ENCODE assay signal across 26 cellular contexts in genomic region chr3:62277470-62277869, GRCh38.
DNase-seq lines count a peak whose midpoint lies in the region; TF ChIP-seq lines count a peak whose summit lies in the region.
"Had no signal": no experiment of that assay in that cellular context is flagged by ENCODE, and none has a peak within 500 bp of the region (broad histone marks: within the 10 kb centered on the region; RNA-seq: fewer than 3 reads in every experiment).

No MANE protein-coding gene starts in this region.

- no peaks in the 10 kb centered on the region for H3F3A ChIP-seq in SK-N-SH (replicated peaks; ENCODE audit: insufficient read depth)

- H3K4me3 ChIP-seq in SK-N-SH (ENCODE audit: low read depth in 2 of 2, low read length in 1 of 2), result no peak overlapping the region
- H3K4me3 ChIP-seq: A549, HAP-1, SJCRH30 had no signal

- peaks cover 17 to 30% of the 10 kb centered on the region in 2 experiments for H3K36me3 ChIP-seq in SK-N-SH (replicated peaks in 1 of 2; ENCODE audit: control insufficient read depth in 1 of 2, insufficient read depth in 2 of 2, low read length in 1 of 2)
- H3K36me3 ChIP-seq: HAP-1, SJCRH30 had no signal

- H3K9me3 Mint-ChIP-seq in activated T-cell treated with anti-CD3 and anti-CD28 coated beads, Interleukin-2, amount 50 U/mL, for 24 hours, result no peaks in the 10 kb centered on the region
- H3K9me3 Mint-ChIP-seq: CD8-positive, alpha-beta T cell had no signal

- no peak overlapping the region for H3K27ac Mint-ChIP-seq in activated T-cell treated with anti-CD3 and anti-CD28 coated beads, Interleukin-2, amount 50 U/mL, for 24 hours
- H3K27ac Mint-ChIP-seq: CD8-positive, alpha-beta T cell had no signal

- H3K9me2 ChIP-seq in SK-N-SH, result no peaks in the 10 kb centered on the region

- no peak overlapping the region for H3K9ac ChIP-seq in SK-N-SH

- WGBS in SK-N-SH (ENCODE audit: low lambda C conversion rate), result 50% methylated on average over 3 of the region's 3 CpGs

- H3K9me3 ChIP-seq in SK-N-SH, result no peaks in the 10 kb centered on the region
- H3K9me3 ChIP-seq: A549, Caco-2, HAP-1, SJCRH30 had no signal

- H3K27ac ChIP-seq in SK-N-SH (ENCODE audit: low read depth in 2 of 2, low read length in 1 of 2), result no peak overlapping the region
- H3K27ac ChIP-seq: A549, C4-2B, SJCRH30 had no signal

- CTCF ChIA-PET in SK-N-SH (lab: Yijun Ruan, JAX) (interaction anchor here (1.4 to 2.8 kb wide), 3 partner anchors 39 to 76 kb away, joined by 3 to 13 read pairs (median 3); no protein-coding TSS in a partner anchor), HEK293T (lab: Yijun Ruan, JAX) (no interaction called here)

- H2AFZ ChIP-seq in SK-N-SH (ENCODE audit: low read depth), result no peak overlapping the region

- peaks cover 7% of the 10 kb centered on the region for H3K27me3 Mint-ChIP-seq in activated T-cell treated with anti-CD3 and anti-CD28 coated beads, Interleukin-2, amount 50 U/mL, for 24 hours

- TF ChIP-seq CTCF in SK-N-SH (IDR thresholded peaks at IDR 0.05), result no peak

- H3K4me2 ChIP-seq in SK-N-SH, result no peak overlapping the region
- H3K4me2 ChIP-seq: A549 had no signal

- no peak for TF ChIP-seq RAD21 in SK-N-SH (IDR thresholded peaks at IDR 0.05; ENCODE audit: low read length)

- H3K4me3 Mint-ChIP-seq in activated T-cell treated with anti-CD3 and anti-CD28 coated beads, Interleukin-2, amount 50 U/mL, for 24 hours, result no peak overlapping the region
- H3K4me3 Mint-ChIP-seq: CD8-positive, alpha-beta T cell had no signal

- H4K20me1 ChIP-seq in SK-N-SH (ENCODE audit: insufficient read depth), result no peaks in the 10 kb centered on the region

- no peaks in the 10 kb centered on the region for H3K4me1 Mint-ChIP-seq in activated T-cell treated with anti-CD3 and anti-CD28 coated beads, Interleukin-2, amount 50 U/mL, for 24 hours (ENCODE audit: low read depth)

- POLR2A ChIA-PET in SK-N-SH (lab: Yijun Ruan, JAX) (no interaction called here), HEK293T (lab: Yijun Ruan, JAX) (no interaction called here)

- TF ChIP-seq EP300 in SK-N-SH (IDR thresholded peaks at IDR 0.05; ENCODE audit: borderline replicate concordance in 1 of 2, low read depth in 1 of 2, low read length in 1 of 2), result peak in 1 of 2 experiments; percentile 81; a peak in 2 of 4 replicates

- DNase-seq in NCI-H1694 (lab: John Stamatoyannopoulos, UW) (peak; percentile 79), SK-N-SH (peak; percentile 35), fibroblast of peridontal ligament (ENCODE audit: extremely low read depth) (peak; percentile 24), UCSD-AML1 (lab: John Stamatoyannopoulos, UW; ENCODE audit: unreplicated experiment) (no peak), HEK293T (ENCODE audit: extremely low spot score) (no peak)
- DNase-seq in activated T-cell treated with anti-CD3 and anti-CD28 coated beads, Interleukin-2, amount 50 U/mL, for 24 hours, result no peak
- DNase-seq in activated CD8-positive, alpha-beta memory T cell treated with anti-CD3 and anti-CD28 coated beads for 24 hours, result no peak
- DNase-seq: Caco-2; CD8-positive, alpha-beta T cell; DMS79 treated with DMSO at 0.1 percent for 48 hours; GF-D8; GOT3; KBM-7; MV-4-11; NCI-H1105; NCI-H146; NCI-H2029 treated with DMSO at 0.1 percent for 48 hours; NCI-H226; NCI-H524 treated with DMSO at 0.1 percent for 48 hours; NCI-H82; NK-92 treated with Interleukin-12 subunit alpha and Interleukin-12 subunit beta, amount 100 ng/mL, for 24 hours; PC-3; SJCRH30 had no signal

- H3K79me2 ChIP-seq in SK-N-SH (ENCODE audit: insufficient read depth), result no peaks in the 10 kb centered on the region

- no peaks in the 10 kb centered on the region for H3K36me3 Mint-ChIP-seq in activated T-cell treated with anti-CD3 and anti-CD28 coated beads, Interleukin-2, amount 50 U/mL, for 24 hours (ENCODE audit: low read depth)
- H3K36me3 Mint-ChIP-seq: CD8-positive, alpha-beta T cell had no signal

- H3K27me3 ChIP-seq in SK-N-SH (ENCODE audit: insufficient read depth), result no peaks in the 10 kb centered on the region
- H3K27me3 ChIP-seq: SJCRH30 had no signal

- peaks cover 0 to 4% of the 10 kb centered on the region in 2 experiments; a peak in 1 of 4 replicates for H3K4me1 ChIP-seq in SK-N-SH (ENCODE audit: control insufficient read depth in 1 of 2, insufficient read depth in 2 of 2, low read depth in 1 of 2, low read length in 1 of 2)
- H3K4me1 ChIP-seq: A549, Caco-2, HAP-1, SJCRH30 had no signal

TF ChIP-seq in SK-N-SH, 30 proteins besides CTCF, POLR2A, EP300 and RAD21 (continues in another document):
- TF ChIP-seq GATA2 (CRISPR knock-in tag; IDR thresholded peaks at IDR 0.05), result peak; percentile 73
- peak; percentile 44; the same call in 1 of the 2 replicates for TF ChIP-seq TCF12 (IDR thresholded peaks at IDR 0.05)
- TF ChIP-seq EZH2phosphoT487 (IDR thresholded peaks at IDR 0.05; ENCODE audit: borderline replicate concordance, low read depth), result no peak
- TF ChIP-seq GABPA (IDR thresholded peaks at IDR 0.05; ENCODE audit: low read depth), result no peak
- TF ChIP-seq NFIC (IDR thresholded peaks at IDR 0.05; ENCODE audit: borderline replicate concordance), result no peak
- TF ChIP-seq ELF1 (IDR thresholded peaks at IDR 0.05), result no peak
- no peak for TF ChIP-seq FOXM1 (IDR thresholded peaks at IDR 0.05; ENCODE audit: low read depth)
- TF ChIP-seq RCOR1 (IDR thresholded peaks at IDR 0.05; ENCODE audit: low read length), result peak; percentile 73; the same call in 1 of the 2 replicates
- TF ChIP-seq PBX3 (IDR thresholded peaks at IDR 0.05), result no peak
- no peak for TF ChIP-seq USF1 (IDR thresholded peaks at IDR 0.05; ENCODE audit: borderline replicate concordance, low read depth)

TF ChIP-seq in HEK293T, 16 proteins besides CTCF, POLR2A, EP300 and RAD21:
- no peak for TF ChIP-seq FOXM1 (IDR thresholded peaks at IDR 0.05; ENCODE audit: borderline replicate concordance)
- no peak for TF ChIP-seq SUZ12 (IDR thresholded peaks at IDR 0.05)
- no peak for TF ChIP-seq L3MBTL2 (conservative IDR thresholded peaks at IDR 0.05)
- no peak for TF ChIP-seq ZNF384 (IDR thresholded peaks at IDR 0.05)
- TF ChIP-seq SP1 (IDR thresholded peaks at IDR 0.05), result no peak
- TF ChIP-seq, protein P1, sequence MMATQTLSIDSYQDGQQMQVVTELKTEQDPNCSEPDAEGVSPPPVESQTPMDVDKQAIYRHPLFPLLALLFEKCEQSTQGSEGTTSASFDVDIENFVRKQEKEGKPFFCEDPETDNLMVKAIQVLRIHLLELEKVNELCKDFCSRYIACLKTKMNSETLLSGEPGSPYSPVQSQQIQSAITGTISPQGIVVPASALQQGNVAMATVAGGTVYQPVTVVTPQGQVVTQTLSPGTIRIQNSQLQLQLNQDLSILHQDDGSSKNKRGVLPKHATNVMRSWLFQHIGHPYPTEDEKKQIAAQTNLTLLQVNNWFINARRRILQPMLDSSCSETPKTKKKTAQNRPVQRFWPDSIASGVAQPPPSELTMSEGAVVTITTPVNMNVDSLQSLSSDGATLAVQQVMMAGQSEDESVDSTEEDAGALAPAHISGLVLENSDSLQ (IDR thresholded peaks at IDR 0.05), result no peak
- no peak for TF ChIP-seq FOXA1 (IDR thresholded peaks at IDR 0.05)
- no peak for TF ChIP-seq TARDBP (IDR thresholded peaks at IDR 0.05)
- TF ChIP-seq ELF4 (IDR thresholded peaks at IDR 0.05), result no peak
- TF ChIP-seq BHLHE40 (IDR thresholded peaks at IDR 0.05; ENCODE audit: borderline replicate concordance), result no peak
- TF ChIP-seq FOXK2 (IDR thresholded peaks at IDR 0.05), result no peak
TF ChIP-seq in HEK293T: peak in this region for 0.

Comparison
In these comparisons a context has a peak if more than half of its experiments do, and no peak if none do; other contexts are left out.
1. DNase-seq: peak in NCI-H1694 (single experiment), SK-N-SH (single experiment) and fibroblast of peridontal ligament (single experiment); none in activated T-cell treated with anti-CD3 and anti-CD28 coated beads, Interleukin-2, amount 50 U/mL, for 24 hours (single experiment), UCSD-AML1 (single experiment), activated CD8-positive, alpha-beta memory T cell treated with anti-CD3 and anti-CD28 coated beads for 24 hours (single experiment) and HEK293T (single experiment).